In genomic region chr2:220044383-220044782, GRCh38 we compare ENCODE assay signal across 23 cellular contexts.
DNase-seq lines count a peak whose midpoint lies in the region; ATAC-seq and TF ChIP-seq lines count a peak whose summit lies in the region.
"Had no signal": no experiment of that assay in that cellular context is flagged by ENCODE, and none has a peak within 500 bp of the region (broad histone marks: within the 10 kb centered on the region; RNA-seq: fewer than 3 reads in every experiment).

No MANE protein-coding gene starts in this region.

- no peak for TF ChIP-seq CTCF in GM23338 (conservative IDR thresholded peaks at IDR 0.05; ENCODE audit: low read depth in 2 of 2)
- TF ChIP-seq CTCF in endodermal cell (conservative IDR thresholded peaks at IDR 0.05): no peak
- TF ChIP-seq CTCF in osteocyte (IDR thresholded peaks at IDR 0.05): no peak

- WGBS in endodermal cell (ENCODE audit: insufficient coverage in 1 of 2, insufficient read length in 1 of 2), 2 experiments: 33 to 36% methylated on average over 1 of the region's 1 CpG

- no peak overlapping the region for H3K4me2 ChIP-seq in GM23338
- H3K4me2 ChIP-seq: BLaER1 treated with 17β-estradiol and CSF1 and Interleukin-3, amounts not matched to agents 10 nM and 100 nM had no signal

- H3K9me2 ChIP-seq in GM23338 (ENCODE audit: insufficient read depth): 0 out of 2 replicates have a peak, but pooled peaks cover 3% of the 10 kb centered on the region

- DNase-seq in GM23338 (ENCODE audit: low spot score) (peak; percentile 22), NCI-H1694 treated with DMSO at 0.1 percent for 48 hours (lab: John Stamatoyannopoulos, UW) (peak; percentile 83), endodermal cell (peak; percentile 59), osteocyte (ENCODE audit: extremely low spot score, unreplicated experiment) (no peak), AG20443 (ENCODE audit: low spot score) (no peak), GM19238 (ENCODE audit: insufficient read length, low spot score) (no peak)
- DNase-seq: activated CD4-positive, alpha-beta T cell treated with anti-CD3 and anti-CD28 coated beads for 4 hours; activated effector memory CD4-positive, alpha-beta T cell treated with Interleukin-2 at 50 U/mL for 16 hours; activated naive CD8-positive, alpha-beta T cell treated with anti-CD3 and anti-CD28 coated beads, Interleukin-2, amount 50 U/mL, for 24 hours; hippocampal formation; left ventricle myocardium inferior; midbrain; naive thymus-derived CD4-positive, alpha-beta T cell; NCI-H1092; NCI-H187 treated with DMSO at 0.1 percent for 48 hours; NCI-H69; occipital lobe; small intestine; stimulated activated CD4-positive, alpha-beta T cell treated with anti-CD3 and anti-CD28 coated beads, Interleukin-2, amount 100 ng/mL, for 24 hours had no signal

- no peak overlapping the region for H3K9ac ChIP-seq in endodermal cell (ENCODE audit: extremely low read depth, low read length, poor library complexity, severe bottlenecking)
- H3K9ac ChIP-seq: BLaER1 treated with 17β-estradiol and CSF1 and Interleukin-3, amounts not matched to agents 10 nM and 100 nM had no signal

- H3K79me2 ChIP-seq in GM23338 (replicated peaks; ENCODE audit: insufficient read depth): no peaks in the 10 kb centered on the region

- no peak overlapping the region for H3K4me3 ChIP-seq in GM23338
- no peak overlapping the region for H3K4me3 ChIP-seq in endodermal cell (ENCODE audit: low read length)
- H3K4me3 ChIP-seq: BLaER1 treated with 17β-estradiol and CSF1 and Interleukin-3, amounts not matched to agents 10 nM and 100 nM; left ventricle myocardium inferior; tibial nerve had no signal

- H3K27me3 ChIP-seq in GM23338 (ENCODE audit: insufficient read depth) (no peaks in the 10 kb centered on the region), endodermal cell (ENCODE audit: control insufficient read depth, insufficient read depth, low read length, poor library complexity, severe bottlenecking) (no peaks in the 10 kb centered on the region)
- H3K27me3 ChIP-seq: BLaER1 treated with 17β-estradiol and CSF1 and Interleukin-3, amounts not matched to agents 10 nM and 100 nM; tibial nerve had no signal

- no peaks in the 10 kb centered on the region for H3F3A ChIP-seq in GM23338 (replicated peaks; ENCODE audit: low read depth)

- H3K27me3 Mint-ChIP-seq in GM23338 (ENCODE audit: insufficient read depth, low read depth, poor library complexity) (peaks cover 4% of the 10 kb centered on the region), endodermal cell (ENCODE audit: insufficient read depth) (no peaks in the 10 kb centered on the region), osteocyte (ENCODE audit: unreplicated experiment) (no peaks in the 10 kb centered on the region)
- H3K27me3 Mint-ChIP-seq: activated naive CD8-positive, alpha-beta T cell treated with anti-CD3 and anti-CD28 coated beads, Interleukin-2, amount 50 U/mL, for 24 hours had no signal

- no peaks in the 10 kb centered on the region for H3K9me3 Mint-ChIP-seq in GM23338
- no peaks in the 10 kb centered on the region for H3K9me3 Mint-ChIP-seq in endodermal cell
- peaks cover 9% of the 10 kb centered on the region for H3K9me3 Mint-ChIP-seq in osteocyte (ENCODE audit: unreplicated experiment)
- H3K9me3 Mint-ChIP-seq: activated naive CD8-positive, alpha-beta T cell treated with anti-CD3 and anti-CD28 coated beads, Interleukin-2, amount 50 U/mL, for 24 hours; T-helper 2 cell treated with Interferon-gamma antibody and Interleukin-4, amounts not matched to agents 5 μg/mL and 100 μg/mL, for 36 hours had no signal

- peaks cover 29% of the 10 kb centered on the region for H3K4me1 ChIP-seq in GM23338 (ENCODE audit: insufficient read depth)
- H3K4me1 ChIP-seq in endodermal cell (ENCODE audit: control insufficient read depth, insufficient read depth, low read length): peaks cover 14% of the 10 kb centered on the region
- H3K4me1 ChIP-seq: BLaER1 treated with 17β-estradiol and CSF1 and Interleukin-3, amounts not matched to agents 10 nM and 100 nM; left ventricle myocardium inferior; tibial nerve had no signal

- H3K27ac ChIP-seq in GM23338 (ENCODE audit: low read depth) (no peak overlapping the region), endodermal cell (ENCODE audit: low read depth, low read length) (no peak overlapping the region)
- H3K27ac ChIP-seq: BLaER1 treated with 17β-estradiol and CSF1 and Interleukin-3, amounts not matched to agents 10 nM and 100 nM; left ventricle myocardium inferior; tibial nerve had no signal

- no peaks in the 10 kb centered on the region for H3K36me3 ChIP-seq in GM23338 (ENCODE audit: insufficient read depth)
- no peaks in the 10 kb centered on the region for H3K36me3 ChIP-seq in endodermal cell (ENCODE audit: control insufficient read depth, insufficient read depth, low read length)
- H3K36me3 ChIP-seq: BLaER1 treated with 17β-estradiol and CSF1 and Interleukin-3, amounts not matched to agents 10 nM and 100 nM; left ventricle myocardium inferior; tibial nerve had no signal

- H3K9me3 ChIP-seq in endodermal cell (ENCODE audit: control insufficient read depth, low read length): no peaks in the 10 kb centered on the region
- H3K9me3 ChIP-seq: BLaER1 treated with 17β-estradiol and CSF1 and Interleukin-3, amounts not matched to agents 10 nM and 100 nM; left ventricle myocardium inferior; tibial nerve had no signal

- ATAC-seq in GM23338 (peak; percentile 56), HG03457 (IDR thresholded peaks at IDR 0.05; ENCODE audit: unreplicated experiment) (no peak)
- ATAC-seq: activated naive CD8-positive, alpha-beta T cell treated with anti-CD3 and anti-CD28 coated beads, Interleukin-2, amount 50 U/mL, for 24 hours; naive thymus-derived CD4-positive, alpha-beta T cell had no signal

- H3K36me3 Mint-ChIP-seq in GM23338 (ENCODE audit: low read depth): no peaks in the 10 kb centered on the region
- no peaks in the 10 kb centered on the region for H3K36me3 Mint-ChIP-seq in endodermal cell (ENCODE audit: low read depth)
- H3K36me3 Mint-ChIP-seq in osteocyte (ENCODE audit: unreplicated experiment): no peaks in the 10 kb centered on the region
- H3K36me3 Mint-ChIP-seq: naive thymus-derived CD4-positive, alpha-beta T cell had no signal

- H3K4me3 Mint-ChIP-seq in GM23338: no peak overlapping the region
- H3K4me3 Mint-ChIP-seq in endodermal cell: no peak overlapping the region
- no peak overlapping the region for H3K4me3 Mint-ChIP-seq in osteocyte (ENCODE audit: unreplicated experiment)
- H3K4me3 Mint-ChIP-seq: activated naive CD8-positive, alpha-beta T cell treated with anti-CD3 and anti-CD28 coated beads, Interleukin-2, amount 50 U/mL, for 24 hours; naive thymus-derived CD4-positive, alpha-beta T cell; T-helper 2 cell treated with Interferon-gamma antibody and Interleukin-4, amounts not matched to agents 5 μg/mL and 100 μg/mL, for 36 hours had no signal

- no peak overlapping the region for H3K27ac Mint-ChIP-seq in GM23338
- no peak overlapping the region for H3K27ac Mint-ChIP-seq in endodermal cell
- H3K27ac Mint-ChIP-seq in osteocyte (ENCODE audit: unreplicated experiment): peak overlapping the region; percentile 76
- H3K27ac Mint-ChIP-seq: activated naive CD8-positive, alpha-beta T cell treated with anti-CD3 and anti-CD28 coated beads, Interleukin-2, amount 50 U/mL, for 24 hours; naive thymus-derived CD4-positive, alpha-beta T cell; T-helper 2 cell treated with Interferon-gamma antibody and Interleukin-4, amounts not matched to agents 5 μg/mL and 100 μg/mL, for 36 hours had no signal

- no peak overlapping the region for H2AFZ ChIP-seq in GM23338

- peaks cover 33% of the 10 kb centered on the region for H3K4me1 Mint-ChIP-seq in GM23338
- H3K4me1 Mint-ChIP-seq in endodermal cell: peaks cover 37% of the 10 kb centered on the region
- H3K4me1 Mint-ChIP-seq in osteocyte (ENCODE audit: unreplicated experiment): peaks cover 79% of the 10 kb centered on the region
- H3K4me1 Mint-ChIP-seq: activated naive CD8-positive, alpha-beta T cell treated with anti-CD3 and anti-CD28 coated beads, Interleukin-2, amount 50 U/mL, for 24 hours; naive thymus-derived CD4-positive, alpha-beta T cell had no signal

- H4K20me1 ChIP-seq in GM23338 (replicated peaks; ENCODE audit: insufficient read depth): no peaks in the 10 kb centered on the region
- H4K20me1 ChIP-seq: BLaER1 treated with 17β-estradiol and CSF1 and Interleukin-3, amounts not matched to agents 10 nM and 100 nM had no signal

TF ChIP-seq in GM23338, 12 proteins besides CTCF, POLR2A, EP300 and RAD21 (continues in another document):
- TF ChIP-seq POLR2AphosphoS5 (IDR thresholded peaks at IDR 0.05; ENCODE audit: low read depth) (no peak), EZH2 (IDR thresholded peaks at IDR 0.05; ENCODE audit: low read depth, unreplicated experiment) (no peak), NANOG (IDR thresholded peaks at IDR 0.05; ENCODE audit: borderline replicate concordance) (no peak), REST (IDR thresholded peaks at IDR 0.05; ENCODE audit: unreplicated experiment) (no peak), STAT1 (IDR thresholded peaks at IDR 0.05; ENCODE audit: unreplicated experiment) (no peak), EZH2phosphoT487 (IDR thresholded peaks at IDR 0.05; ENCODE audit: unreplicated experiment) (no peak), JUNB (IDR thresholded peaks at IDR 0.05; ENCODE audit: unreplicated experiment) (no peak), ZNF331 (CRISPR knock-in tag; IDR thresholded peaks at IDR 0.05; ENCODE audit: low read depth) (no peak)

Comparison
In these comparisons a context has a peak if more than half of its experiments do, and no peak if none do; other contexts are left out.
1. DNase-seq: peak in GM23338 (single experiment), NCI-H1694 treated with DMSO at 0.1 percent for 48 hours (single experiment) and endodermal cell (single experiment); none in osteocyte (single experiment), AG20443 (single experiment) and GM19238 (single experiment).